11 cellular contexts compared by ENCODE assay signal in the genomic region with DNA sequence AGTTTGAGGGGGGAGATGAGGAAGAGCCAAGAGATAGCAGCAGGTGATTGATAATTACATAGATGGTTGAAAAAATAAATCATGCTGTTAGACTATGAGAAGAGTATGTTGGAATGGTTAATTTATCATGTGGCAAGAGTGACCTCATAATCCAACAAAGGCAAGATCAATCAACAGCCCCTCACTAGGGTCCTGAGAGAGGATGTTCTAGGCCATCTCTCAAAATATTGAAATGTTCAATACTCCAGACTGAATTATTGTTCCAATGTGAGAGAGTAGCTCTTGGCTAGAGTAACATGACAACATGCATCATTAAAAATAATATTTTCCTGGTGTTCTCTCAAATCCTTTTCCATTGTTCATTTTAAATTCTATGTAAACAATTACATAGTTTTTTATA.
DNase-seq lines count a peak whose midpoint lies in the region; ATAC-seq, FAIRE-seq and TF ChIP-seq lines count a peak whose summit lies in the region.
"Had no signal": no experiment of that assay in that cellular context is flagged by ENCODE, and none has a peak within 500 bp of the region (broad histone marks: within the 10 kb centered on the region; RNA-seq: fewer than 3 reads in every experiment).

No MANE protein-coding gene starts in this region.

- H4K20me1 ChIP-seq in GM12878 (ENCODE audit: control insufficient read depth, insufficient read depth) = no peaks in the 10 kb centered on the region

- no peak for TF ChIP-seq RAD21 in GM12878 (IDR thresholded peaks at IDR 0.05; ENCODE audit: insufficient read depth, low read depth, low read length)

- no TSS peak for BruUV-seq in GM12878 (replicated peaks; lab: Mats Ljungman, UMichigan)

- ATAC-seq in Right ventricle myocardium superior (ENCODE audit: poor library complexity) = no peak
- ATAC-seq in GM12878 = no peak
- ATAC-seq in GM18519 (IDR thresholded peaks at IDR 0.05; ENCODE audit: low FRiP score, unreplicated experiment) = no peak
- ATAC-seq in HG03432 (IDR thresholded peaks at IDR 0.05; ENCODE audit: unreplicated experiment) = no peak
- no peak for ATAC-seq in HG03095 (IDR thresholded peaks at IDR 0.05; ENCODE audit: unreplicated experiment)

- no peak for TF ChIP-seq EP300 in GM12878 (IDR thresholded peaks at IDR 0.05; ENCODE audit: borderline replicate concordance in 1 of 2, control insufficient read depth in 1 of 2, low read depth in 2 of 2, low read length in 2 of 2)

- peak overlapping the region; percentile 33; the same call in 1 of the 2 replicates for H2AFZ ChIP-seq in GM12878 (ENCODE audit: control insufficient read depth, low read depth, low read length)
- H2AFZ ChIP-seq: parathyroid adenoma had no signal

- H3K36me3 ChIP-seq in left ventricle myocardium inferior (no peaks in the 10 kb centered on the region), GM12878 (ENCODE audit: control insufficient read depth in 2 of 2, insufficient read depth in 2 of 2, low read length in 1 of 2) (no peaks in the 10 kb centered on the region), mucosa of rectum (ENCODE audit: control insufficient read depth in 2 of 2, insufficient read depth in 2 of 2, low read length in 2 of 2) (no peaks in the 10 kb centered on the region), uterus (no peaks in the 10 kb centered on the region)

- CTCF ChIA-PET in GM12878 (lab: Yijun Ruan, JAX) = interaction anchor here (1.2 to 2.6 kb wide), 8 partner anchors 9 to 192 kb away, joined by 3 to 16 read pairs (median 4); no protein-coding TSS in a partner anchor

- H3K9ac ChIP-seq in GM12878 (ENCODE audit: control insufficient read depth, insufficient read depth, low read length) (no peak overlapping the region), mucosa of rectum (ENCODE audit: low read depth in 1 of 2, low read length in 2 of 2) (no peak overlapping the region)
- H3K9ac ChIP-seq: parathyroid adenoma had no signal

- peak overlapping the region; percentile 85 for H3K4me2 ChIP-seq in GM12878 (ENCODE audit: control insufficient read depth, insufficient read depth)

- TF ChIP-seq POLR2A in GM12878 (IDR thresholded peaks at IDR 0.05; ENCODE audit: low read depth, low read length) = no peak
- no peak for TF ChIP-seq POLR2A in uterus (IDR thresholded peaks at IDR 0.05)

- in situ Hi-C loops in GM12878 (cut with MboI) = no loop called here

- H3K4me1 ChIP-seq in left ventricle myocardium inferior = peaks cover 98% of the 10 kb centered on the region
- H3K4me1 ChIP-seq in GM12878 (ENCODE audit: control insufficient read depth, insufficient read depth, low read length) = peaks cover 42% of the 10 kb centered on the region
- H3K4me1 ChIP-seq in mucosa of rectum (ENCODE audit: control insufficient read depth in 2 of 2, insufficient read depth in 2 of 2, low read length in 2 of 2) = peaks cover 35 to 37% of the 10 kb centered on the region in 2 donors
- H3K4me1 ChIP-seq in uterus = peaks cover 0 to 4% of the 10 kb centered on the region in 2 donors
- H3K4me1 ChIP-seq: parathyroid adenoma had no signal

- no peak for DNase-seq in left ventricle myocardium inferior
- no peak for DNase-seq in Right ventricle myocardium superior
- DNase-seq in GM12878 (ENCODE audit: low read depth, low spot score) = no peak
- no peak for DNase-seq in uterus
- DNase-seq: GOT3, NCI-H2081 treated with DMSO at 0.1 percent for 48 hours had no signal

- H3K4me3 ChIP-seq in left ventricle myocardium inferior (peak overlapping the region; percentile 51), GM12878 (no peak overlapping the region), mucosa of rectum (ENCODE audit: low read length in 2 of 2) (no peak overlapping the region), uterus (no peak overlapping the region)

- no peak for TF ChIP-seq CTCF in left ventricle myocardium inferior (IDR thresholded peaks at IDR 0.05; ENCODE audit: borderline replicate concordance)
- no peak for TF ChIP-seq CTCF in GM12878 (IDR thresholded peaks at IDR 0.05 in 2 of 3, conservative IDR thresholded peaks at IDR 0.05 in 1 of 3; ENCODE audit: control insufficient read depth in 2 of 3, extremely low read depth in 1 of 3, insufficient read depth in 1 of 3, low read depth in 3 of 3, low read length in 3 of 3)
- TF ChIP-seq CTCF in uterus (IDR thresholded peaks at IDR 0.05) = no peak

- intact Hi-C loops in left ventricle myocardium inferior (cut with micrococcal nuclease) = no loop called here
- intact Hi-C loops in Right ventricle myocardium superior (cut with DNase I) = no loop called here
- intact Hi-C loops in GM12878 (cut with micrococcal nuclease; ENCODE audit: unreplicated experiment) = loop anchor here (2.0 to 5.0 kb wide), 2 partner anchors 69 to 792 kb away; a partner anchor contains a TSS
- intact Hi-C loops in uterus (cut with DNase I; ENCODE audit: low total_unique reads) = no loop called here

- H3K27me3 ChIP-seq in left ventricle myocardium inferior (ENCODE audit: low read depth) (no peaks in the 10 kb centered on the region), GM12878 (replicated peaks in 1 of 2; ENCODE audit: control insufficient read depth in 2 of 2, insufficient read depth in 2 of 2, low read length in 1 of 2) (no peaks in the 10 kb centered on the region), mucosa of rectum (ENCODE audit: control insufficient read depth in 2 of 2, insufficient read depth in 2 of 2, low read length in 2 of 2) (no peaks in the 10 kb centered on the region), uterus (no peaks in the 10 kb centered on the region)

- SMC1A ChIA-PET in GM12878 (lab: Charles Lee; ENCODE audit: uncharacterized antibody, unreplicated experiment) = interaction anchor here (0.8 to 12.9 kb wide), 12 partner anchors 8 to 230 kb away, joined by 3 to 172 read pairs (median 8); a partner anchor contains a TSS

- H3K27ac ChIP-seq in left ventricle myocardium inferior (replicated peaks) (peak overlapping the region; percentile 91), GM12878 (ENCODE audit: control insufficient read depth, insufficient read depth) (peak overlapping the region; percentile 87), mucosa of rectum (ENCODE audit: low read depth in 2 of 2, low read length in 2 of 2) (peak overlapping the region; percentile 18 to 26), uterus (peak overlapping the region; percentile 61 to 63)
- H3K27ac ChIP-seq: parathyroid adenoma had no signal

- peaks cover 63% of the 10 kb centered on the region for H3K79me2 ChIP-seq in GM12878 (ENCODE audit: control insufficient read depth, insufficient read depth, low read length)

- H3K9me3 ChIP-seq in left ventricle myocardium inferior (replicated peaks) = no peaks in the 10 kb centered on the region
- no peaks in the 10 kb centered on the region; the same call in 2 of the 3 replicates for H3K9me3 ChIP-seq in GM12878 (replicated peaks; ENCODE audit: control insufficient read depth, insufficient read depth, low read length)
- no peaks in the 10 kb centered on the region for H3K9me3 ChIP-seq in mucosa of rectum (ENCODE audit: control insufficient read depth in 2 of 2, low read length in 2 of 2)
- no peaks in the 10 kb centered on the region for H3K9me3 ChIP-seq in uterus

- POLR2A ChIA-PET in GM12878 (lab: Charles Lee) = interaction anchor here (1.0 to 3.8 kb wide), 3 partner anchors 8 to 69 kb away, joined by 3 to 44 read pairs (median 4); a partner anchor contains a TSS

- RAD21 ChIA-PET in GM12878 (lab: Charles Lee; ENCODE audit: unreplicated experiment) = interaction anchor here (0.9 to 10.2 kb wide), 10 partner anchors 9 to 97 kb away, joined by 3 to 128 read pairs (median 4); a partner anchor contains a TSS

- no peak for FAIRE-seq in GM12878 (lab: Jason Lieb, UNC)

TF ChIP-seq in GM12878, 131 proteins besides CTCF, POLR2A, EP300 and RAD21:
- TF ChIP-seq TAF1 (IDR thresholded peaks at IDR 0.05; ENCODE audit: borderline replicate concordance, low read depth, low read length) = no peak
- TF ChIP-seq, protein P1, sequence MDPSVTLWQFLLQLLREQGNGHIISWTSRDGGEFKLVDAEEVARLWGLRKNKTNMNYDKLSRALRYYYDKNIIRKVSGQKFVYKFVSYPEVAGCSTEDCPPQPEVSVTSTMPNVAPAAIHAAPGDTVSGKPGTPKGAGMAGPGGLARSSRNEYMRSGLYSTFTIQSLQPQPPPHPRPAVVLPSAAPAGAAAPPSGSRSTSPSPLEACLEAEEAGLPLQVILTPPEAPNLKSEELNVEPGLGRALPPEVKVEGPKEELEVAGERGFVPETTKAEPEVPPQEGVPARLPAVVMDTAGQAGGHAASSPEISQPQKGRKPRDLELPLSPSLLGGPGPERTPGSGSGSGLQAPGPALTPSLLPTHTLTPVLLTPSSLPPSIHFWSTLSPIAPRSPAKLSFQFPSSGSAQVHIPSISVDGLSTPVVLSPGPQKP (IDR thresholded peaks at IDR 0.05; ENCODE audit: low read depth, low read length) = no peak
- TF ChIP-seq EGR1 (IDR thresholded peaks at IDR 0.05; ENCODE audit: borderline replicate concordance in 1 of 2, low read depth in 2 of 2, low read length in 2 of 2) = no peak
- TF ChIP-seq, protein P2, sequence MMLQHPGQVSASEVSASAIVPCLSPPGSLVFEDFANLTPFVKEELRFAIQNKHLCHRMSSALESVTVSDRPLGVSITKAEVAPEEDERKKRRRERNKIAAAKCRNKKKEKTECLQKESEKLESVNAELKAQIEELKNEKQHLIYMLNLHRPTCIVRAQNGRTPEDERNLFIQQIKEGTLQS (IDR thresholded peaks at IDR 0.05; ENCODE audit: borderline replicate concordance, extremely low read depth, low read depth, low read length) = no peak
- TF ChIP-seq TCF3 (IDR thresholded peaks at IDR 0.05; ENCODE audit: borderline replicate concordance, insufficient read depth, low read depth, low read length) = no peak
- no peak for TF ChIP-seq GATAD2B (conservative IDR thresholded peaks at IDR 0.05; ENCODE audit: low read depth)
TF ChIP-seq in GM12878: peak in this region for 0.

Comparison
In these comparisons a context has a peak if more than half of its experiments do, and no peak if none do; other contexts are left out.
1. H3K27ac ChIP-seq: peak in every context shown above with its lines; median percentile 91 in left ventricle myocardium inferior; 87 in GM12878; 62 in uterus; 22 in mucosa of rectum.